8 cellular contexts compared by ENCODE assay signal in the genomic region with DNA sequence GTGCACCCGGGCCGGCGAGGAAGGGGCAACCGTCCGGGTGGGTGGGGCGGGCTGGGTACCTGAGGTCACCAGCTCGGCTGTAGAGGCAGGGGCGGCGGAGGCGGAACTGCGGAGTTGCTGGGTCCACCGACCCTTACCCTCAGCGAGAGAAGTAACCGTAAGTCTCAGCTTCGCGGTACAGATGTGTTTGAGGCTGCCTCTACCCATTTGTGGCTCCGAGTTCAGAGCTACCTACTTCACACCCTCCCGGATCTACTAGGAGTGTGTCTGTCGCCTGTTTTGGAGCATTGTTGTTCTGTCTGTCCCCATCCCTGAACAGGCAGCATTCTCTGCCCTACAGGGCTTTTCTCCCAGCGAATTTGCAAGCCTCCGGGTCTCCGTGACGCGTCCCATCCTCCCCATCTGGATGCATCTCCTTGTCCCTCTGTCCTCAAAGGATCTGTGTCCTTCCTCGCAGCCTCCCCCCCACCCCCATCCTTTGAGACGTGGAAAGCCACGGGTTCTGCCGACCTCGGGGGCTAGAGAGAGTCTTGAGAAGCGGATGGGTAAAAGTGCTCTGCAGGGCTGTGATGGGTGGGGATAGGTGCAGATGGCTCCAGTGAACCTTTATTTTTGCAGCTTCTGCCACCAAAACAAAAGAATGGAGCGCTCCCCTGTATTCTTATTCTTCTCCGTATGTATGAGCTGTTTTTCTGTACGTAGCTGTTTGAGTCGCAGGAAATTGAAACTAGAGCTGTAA. TPM values are rescaled to one million over a fixed set of nuclear protein-coding genes. Genes with fewer than 3 reads are reported as not detected.
A peak's percentile ranks its signal among the peaks of the same experiment; 100 is the strongest.
DNase-seq lines count a peak whose midpoint lies in the region; ATAC-seq and TF ChIP-seq lines count a peak whose summit lies in the region.

No MANE protein-coding gene starts in this region.

- peak overlapping the region; percentile 94 for H3K4me2 ChIP-seq in SK-N-SH

- H3K9ac ChIP-seq in SK-N-SH, result peak overlapping the region; percentile 80

- peaks cover 17% of the 10 kb centered on the region for H4K20me1 ChIP-seq in SK-N-SH (ENCODE audit: insufficient read depth)

- WGBS in SK-N-SH (ENCODE audit: low lambda C conversion rate), result 3% methylated on average over 32 of the region's 34 CpGs
- 0 to 1% (median 0%) methylated on average over 24 to 34 of the region's 34 CpGs for WGBS in spleen, 5 donors

- H3K36me3 ChIP-seq in SK-N-SH (replicated peaks in 1 of 2; ENCODE audit: control insufficient read depth in 1 of 2, insufficient read depth in 2 of 2, low read length in 1 of 2) (peaks cover 11 to 33% of the 10 kb centered on the region in 2 experiments), spleen (peaks cover 0 to 12% (median 0%) of the 10 kb centered on the region in 6 donors)

- CTCF ChIA-PET in SK-N-SH (lab: Yijun Ruan, JAX), result interaction anchor here (0.8 to 3.2 kb wide), 12 partner anchors 16 to 366 kb away, joined by 3 to 27 read pairs (median 5); a partner anchor contains a TSS

- POLR2A ChIA-PET in SK-N-SH (lab: Yijun Ruan, JAX), result interaction anchor here (0.6 to 2.8 kb wide), 14 partner anchors 9 to 1901 kb away, joined by 3 to 29 read pairs (median 4); a partner anchor contains a TSS

- H3K27me3 ChIP-seq in SK-N-SH (ENCODE audit: insufficient read depth) (no peaks in the 10 kb centered on the region), spleen (replicated peaks in 1 of 7) (no peaks in the 10 kb centered on the region)

- H2AFZ ChIP-seq in SK-N-SH (ENCODE audit: low read depth), result peak overlapping the region; percentile 69

- peaks cover 11% of the 10 kb centered on the region for H3F3A ChIP-seq in SK-N-SH (replicated peaks; ENCODE audit: insufficient read depth)

- H3K9me3 ChIP-seq in SK-N-SH (no peaks in the 10 kb centered on the region), spleen (no peaks in the 10 kb centered on the region)

- no peak for TF ChIP-seq POLR2A in spleen (IDR thresholded peaks at IDR 0.05)

- H3K27ac ChIP-seq in SK-N-SH (ENCODE audit: low read depth in 2 of 2, low read length in 1 of 2) (peak overlapping the region; percentile 86 to 93), spleen (peak overlapping the region; percentile 88 to 94 (median 91))

- H3K4me3 ChIP-seq in SK-N-SH (ENCODE audit: low read depth in 2 of 2, low read length in 1 of 2), result peak overlapping the region; percentile 95
- peak overlapping the region; percentile 70 to 88 for H3K4me3 ChIP-seq in cardiac fibroblast (replicated peaks in 1 of 2; ENCODE audit: low read depth in 2 of 2, low read length in 2 of 2)
- peak overlapping the region; percentile 74 to 99 (median 94) for H3K4me3 ChIP-seq in spleen

- intact Hi-C loops in spleen (cut with DNase I; ENCODE audit: low total_unique reads), result no loop called here

- no peak for TF ChIP-seq CTCF in SK-N-SH (IDR thresholded peaks at IDR 0.05)
- TF ChIP-seq CTCF in cardiac fibroblast (IDR thresholded peaks at IDR 0.05; ENCODE audit: low read depth, low read length), result no peak
- no peak for TF ChIP-seq CTCF in spleen (IDR thresholded peaks at IDR 0.05 in 8 of 11, conservative IDR thresholded peaks at IDR 0.05 in 3 of 11)

- peaks cover 96% of the 10 kb centered on the region for H3K79me2 ChIP-seq in SK-N-SH (ENCODE audit: insufficient read depth)

- H3K9me2 ChIP-seq in SK-N-SH, result no peaks in the 10 kb centered on the region

- peak; percentile 70 for DNase-seq in ELF-1 (ENCODE audit: low read depth, low spot score)
- DNase-seq in SK-N-SH, result peak; percentile 61
- DNase-seq in cardiac fibroblast (ENCODE audit: low read depth in 2 of 2), result peak; percentile 25 to 33
- peak; percentile 68 for DNase-seq in islet precursor cell
- peak; percentile 81 for DNase-seq in spleen
- no peak for DNase-seq in NCI-H774 (lab: John Stamatoyannopoulos, UW)

- H3K4me1 ChIP-seq in SK-N-SH (ENCODE audit: control insufficient read depth in 1 of 2, insufficient read depth in 2 of 2, low read depth in 1 of 2, low read length in 1 of 2) (peaks cover 11 to 25% of the 10 kb centered on the region in 2 experiments; a peak in 3 of 4 replicates), spleen (peaks cover 26 to 68% (median 45%) of the 10 kb centered on the region in 6 donors)

- TF ChIP-seq RAD21 in SK-N-SH (IDR thresholded peaks at IDR 0.05; ENCODE audit: low read length), result no peak

- peak; percentile 24 for ATAC-seq in GM19467 (IDR thresholded peaks at IDR 0.05; ENCODE audit: unreplicated experiment)
- ATAC-seq in HG03469 (IDR thresholded peaks at IDR 0.05; ENCODE audit: unreplicated experiment), result peak; percentile 11

- no peak for TF ChIP-seq EP300 in SK-N-SH (IDR thresholded peaks at IDR 0.05; ENCODE audit: borderline replicate concordance in 1 of 2, low read depth in 1 of 2, low read length in 1 of 2)

TF ChIP-seq in SK-N-SH, 30 proteins besides CTCF, POLR2A, EP300 and RAD21:
- TF ChIP-seq SIN3A (IDR thresholded peaks at IDR 0.05; ENCODE audit: borderline replicate concordance, low read depth, low read length), result no peak
- no peak for TF ChIP-seq GABPA (IDR thresholded peaks at IDR 0.05; ENCODE audit: low read depth)
- TF ChIP-seq TEAD4 (IDR thresholded peaks at IDR 0.05; ENCODE audit: borderline replicate concordance, insufficient read depth), result no peak
- TF ChIP-seq, protein P1, sequence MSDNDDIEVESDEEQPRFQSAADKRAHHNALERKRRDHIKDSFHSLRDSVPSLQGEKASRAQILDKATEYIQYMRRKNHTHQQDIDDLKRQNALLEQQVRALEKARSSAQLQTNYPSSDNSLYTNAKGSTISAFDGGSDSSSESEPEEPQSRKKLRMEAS (IDR thresholded peaks at IDR 0.05; ENCODE audit: low read depth), result peak; percentile 39; the same call in 1 of the 2 replicates
- TF ChIP-seq MXI1 (IDR thresholded peaks at IDR 0.05; ENCODE audit: low read depth, low read length), result peak; percentile 39; the same call in 1 of the 2 replicates
- TF ChIP-seq CHD2 (IDR thresholded peaks at IDR 0.05; ENCODE audit: low read length, partially characterized antibody), result no peak
- TF ChIP-seq, protein P2, sequence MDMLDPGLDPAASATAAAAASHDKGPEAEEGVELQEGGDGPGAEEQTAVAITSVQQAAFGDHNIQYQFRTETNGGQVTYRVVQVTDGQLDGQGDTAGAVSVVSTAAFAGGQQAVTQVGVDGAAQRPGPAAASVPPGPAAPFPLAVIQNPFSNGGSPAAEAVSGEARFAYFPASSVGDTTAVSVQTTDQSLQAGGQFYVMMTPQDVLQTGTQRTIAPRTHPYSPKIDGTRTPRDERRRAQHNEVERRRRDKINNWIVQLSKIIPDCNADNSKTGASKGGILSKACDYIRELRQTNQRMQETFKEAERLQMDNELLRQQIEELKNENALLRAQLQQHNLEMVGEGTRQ (IDR thresholded peaks at IDR 0.05; ENCODE audit: borderline replicate concordance, low read depth, low read length), result no peak

RNA-seq across cellular contexts. Expression of a gene that starts 0.8 kb away (rescaled TPM):
- 24.6 and 32.5 TPM in 2 replicates for polyA plus RNA-seq in SK-N-SH (2012; rRNA removed)
- polyA plus RNA-seq in SK-N-SH (2012; cell fraction: cytosol; rRNA removed), result 28.9 and 32.4 TPM in 2 replicates
- 46.2 and 84.4 TPM in 2 replicates for polyA plus RNA-seq in SK-N-SH (2012; cell fraction: nucleus; rRNA removed)
- 10 to 100 TPM; 30.5 to 75.3 (median 49.8) TPM for total RNA-seq in spleen
- 10 to 100 TPM in 1 of 3 donors, 1 to 10 TPM in 2; 9.0 to 10.5 (median 9.0) TPM for polyA plus RNA-seq in spleen

RNA-seq across cellular contexts. Expression of a gene that starts 0.8 kb away (rescaled TPM):
- polyA plus RNA-seq in SK-N-SH (2012; rRNA removed) (38.5 and 53.3 TPM in 2 replicates), spleen (10 to 100 TPM; 13.7 to 19.6 (median 17.3) TPM)
- polyA plus RNA-seq in SK-N-SH (2012; cell fraction: cytosol; rRNA removed), result 41.6 and 42.8 TPM in 2 replicates
- polyA plus RNA-seq in SK-N-SH (2012; cell fraction: nucleus; rRNA removed), result 104 and 106 TPM in 2 replicates
- total RNA-seq in spleen, result 100 to 1,000 TPM in 3 of 7 donors, 10 to 100 TPM in 4; 47.2 to 131 (median 62.6) TPM
